In genomic region chr2:69214898-69215297, GRCh38 we compare ENCODE assay signal across 15 cellular contexts.
DNase-seq lines count a peak whose midpoint lies in the region; ATAC-seq, FAIRE-seq and TF ChIP-seq lines count a peak whose summit lies in the region.
"Had no signal": no experiment of that assay in that cellular context is flagged by ENCODE, and none has a peak within 500 bp of the region (broad histone marks: within the 10 kb centered on the region; RNA-seq: fewer than 3 reads in every experiment).

No MANE protein-coding gene starts in this region.

- H3K9me3 ChIP-seq in small intestine (ENCODE audit: control insufficient read depth, low read depth) (no peaks in the 10 kb centered on the region), Caco-2 (no peaks in the 10 kb centered on the region)
- H3K9me3 ChIP-seq: suprapubic skin had no signal

- no peak overlapping the region for H3K4me3 ChIP-seq in fibroblast of mammary gland (ENCODE audit: control insufficient read depth, low read depth, low read length)
- no peak overlapping the region for H3K4me3 ChIP-seq in small intestine (ENCODE audit: low read depth in 1 of 2, low read length in 2 of 2)
- H3K4me3 ChIP-seq in Caco-2 (ENCODE audit: low read depth, low read length): no peak overlapping the region
- H3K4me3 ChIP-seq: suprapubic skin had no signal

- H3K4me1 Mint-ChIP-seq in mesothelial cell of epicardium: peaks cover 23% of the 10 kb centered on the region
- no peaks in the 10 kb centered on the region for H3K4me1 Mint-ChIP-seq in Caco-2 (ENCODE audit: low read depth, unreplicated experiment)

- H3K9me3 Mint-ChIP-seq in mesothelial cell of epicardium (no peaks in the 10 kb centered on the region), Caco-2 (ENCODE audit: unreplicated experiment) (no peaks in the 10 kb centered on the region)
- H3K9me3 Mint-ChIP-seq: CD8-positive, alpha-beta T cell; T-helper 2 cell treated with Interferon-gamma antibody and Interleukin-4, amounts not matched to agents 5 μg/mL and 100 μg/mL, for 36 hours had no signal

- no peak for FAIRE-seq in small intestine (lab: Jason Lieb, UNC)
- FAIRE-seq: keratinocyte had no signal

- no peak for ATAC-seq in GM19467 (IDR thresholded peaks at IDR 0.05; ENCODE audit: unreplicated experiment)
- ATAC-seq: CD8-positive, alpha-beta T cell had no signal

- no TSS peak for BruUV-seq in Caco-2 (replicated peaks; lab: Mats Ljungman, UMichigan)

- H3K36me3 ChIP-seq in small intestine (ENCODE audit: control insufficient read depth in 2 of 2, insufficient read depth in 2 of 2, low read length in 2 of 2) (no peaks in the 10 kb centered on the region), Caco-2 (ENCODE audit: control insufficient read depth, insufficient read depth, low read length) (no peaks in the 10 kb centered on the region)
- H3K36me3 ChIP-seq: suprapubic skin had no signal

- H3K36me3 Mint-ChIP-seq in mesothelial cell of epicardium (peaks cover 17% of the 10 kb centered on the region), Caco-2 (ENCODE audit: insufficient read depth, unreplicated experiment) (no peaks in the 10 kb centered on the region)
- H3K36me3 Mint-ChIP-seq: CD8-positive, alpha-beta T cell had no signal

- no peak overlapping the region for H3K4me3 Mint-ChIP-seq in mesothelial cell of epicardium
- no peak overlapping the region for H3K4me3 Mint-ChIP-seq in Caco-2 (ENCODE audit: unreplicated experiment)
- H3K4me3 Mint-ChIP-seq: CD8-positive, alpha-beta T cell; T-helper 2 cell treated with Interferon-gamma antibody and Interleukin-4, amounts not matched to agents 5 μg/mL and 100 μg/mL, for 36 hours had no signal

- POLR2A ChIA-PET in Caco-2 (lab: Charles Lee): no interaction called here

- WGBS in small intestine, 3 donors: 49 to 59% (median 55%) methylated on average over 5 of the region's 5 CpGs

- no peaks in the 10 kb centered on the region for H3K27me3 Mint-ChIP-seq in mesothelial cell of epicardium (ENCODE audit: low read depth)
- no peaks in the 10 kb centered on the region for H3K27me3 Mint-ChIP-seq in Caco-2 (ENCODE audit: insufficient read depth, unreplicated experiment)

- DNase-seq in Daoy (ENCODE audit: low read depth) (peak; percentile 66), NCI-H69 (lab: John Stamatoyannopoulos, UW) (peak; percentile 50), fibroblast of mammary gland (ENCODE audit: low read depth) (peak; percentile 84), mesothelial cell of epicardium (ENCODE audit: low spot score in 2 of 2, unreplicated experiment in 2 of 2) (no peak), small intestine (no peak), mucosa of gallbladder (ENCODE audit: low spot score) (no peak), Caco-2 (no peak)
- DNase-seq: amniotic stem cell; CD8-positive, alpha-beta T cell; NCI-H1436 treated with DMSO at 0.1 percent for 48 hours; occipital lobe had no signal

- H3K4me1 ChIP-seq in small intestine (ENCODE audit: control insufficient read depth in 2 of 2, insufficient read depth in 1 of 2, low read depth in 1 of 2, low read length in 1 of 2) (peaks cover 0 to 5% of the 10 kb centered on the region in 2 donors), Caco-2 (no peaks in the 10 kb centered on the region)

- TF ChIP-seq CTCF in fibroblast of mammary gland (conservative IDR thresholded peaks at IDR 0.05; ENCODE audit: control insufficient read depth, insufficient read depth, low read depth, low read length): no peak
- TF ChIP-seq CTCF in mesothelial cell of epicardium (IDR thresholded peaks at IDR 0.05; ENCODE audit: unreplicated experiment): no peak
- TF ChIP-seq CTCF in Caco-2 (IDR thresholded peaks at IDR 0.05; ENCODE audit: insufficient read depth in 1 of 2, low read depth in 1 of 2, low read length in 1 of 2, severe bottlenecking in 1 of 2, unreplicated experiment in 1 of 2): no peak

- H3K27me3 ChIP-seq in small intestine (ENCODE audit: control insufficient read depth in 2 of 2, insufficient read depth in 2 of 2, low read length in 2 of 2) (no peaks in the 10 kb centered on the region), Caco-2 (replicated peaks; ENCODE audit: control insufficient read depth, insufficient read depth, low read length) (no peaks in the 10 kb centered on the region)
- H3K27me3 ChIP-seq: suprapubic skin had no signal

- peak overlapping the region in 1 of 2 donors; percentile 13 for H3K27ac ChIP-seq in small intestine (ENCODE audit: low read depth in 1 of 2, low read length in 1 of 2)
- H3K27ac ChIP-seq: suprapubic skin had no signal

- H3K27ac Mint-ChIP-seq in mesothelial cell of epicardium: peak overlapping the region; percentile 13
- no peak overlapping the region for H3K27ac Mint-ChIP-seq in Caco-2 (ENCODE audit: unreplicated experiment)
- H3K27ac Mint-ChIP-seq: CD8-positive, alpha-beta T cell; T-helper 2 cell treated with Interferon-gamma antibody and Interleukin-4, amounts not matched to agents 5 μg/mL and 100 μg/mL, for 36 hours had no signal

- intact Hi-C loops in Caco-2 (cut with micrococcal nuclease; ENCODE audit: unreplicated experiment): no loop called here

- CTCF ChIA-PET in Caco-2 (lab: Charles Lee): no interaction called here

Comparison
In these comparisons a context has a peak if more than half of its experiments do, and no peak if none do; other contexts are left out.
1. DNase-seq: peak in Daoy (single experiment), NCI-H69 (single experiment) and fibroblast of mammary gland (single experiment); none in mesothelial cell of epicardium (0 of 2), small intestine (single experiment), mucosa of gallbladder (single experiment) and Caco-2 (0 of 2).